Comparison of ENCODE assay signal across 8 cellular contexts in the genomic region with DNA sequence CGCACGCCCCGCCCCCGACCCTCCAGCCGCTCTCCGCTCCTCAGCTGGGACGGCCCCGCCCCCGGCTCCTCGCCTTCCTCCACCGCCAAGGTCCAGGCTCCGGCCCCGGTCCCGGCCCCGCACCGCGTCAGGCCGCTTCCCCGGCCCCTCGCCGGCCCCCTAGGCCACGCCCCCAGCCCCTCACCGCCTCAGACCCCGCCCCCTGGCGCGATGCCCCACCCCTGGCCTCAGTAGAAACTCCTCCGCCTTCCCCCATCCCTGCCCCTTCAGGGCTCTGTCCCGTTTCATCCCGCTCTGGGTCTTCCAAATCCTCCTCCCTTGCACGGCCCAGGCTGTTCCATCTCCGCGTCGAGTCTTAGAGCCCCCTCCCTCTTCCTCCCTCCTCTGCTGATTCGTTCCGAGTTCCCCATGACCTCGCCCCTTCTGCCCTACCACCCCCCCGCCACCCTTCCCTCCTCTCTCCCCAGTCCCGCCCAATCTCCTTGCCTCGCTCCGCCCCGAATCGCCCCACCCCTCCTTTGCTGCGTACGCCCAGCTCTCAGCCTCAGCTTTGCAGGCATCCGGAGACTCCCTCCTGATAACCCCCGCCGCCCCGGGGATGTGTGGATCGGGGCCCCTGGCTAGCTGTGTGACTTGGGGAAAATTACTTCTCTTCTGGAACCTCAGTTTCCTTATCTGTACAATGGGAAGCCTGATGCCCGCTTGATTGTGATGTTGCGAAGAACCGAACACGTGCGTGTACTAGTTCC. TPM values are rescaled to one million over a fixed set of nuclear protein-coding genes. Genes with fewer than 3 reads are reported as not detected.
DNase-seq lines count a peak whose midpoint lies in the region; ATAC-seq and TF ChIP-seq lines count a peak whose summit lies in the region.

No MANE protein-coding gene starts in this region.

- no peaks in the 10 kb centered on the region for H3K27me3 ChIP-seq in left ventricle myocardium inferior (ENCODE audit: low read depth)

- H3K4me1 Mint-ChIP-seq in T-helper 1 cell treated with Interleukin-12 subunit alpha and Interleukin-12 subunit beta and Interleukin-4 antibody, amounts not matched to agents 30 μg/mL and 1 μg/mL, for 36 hours (ENCODE audit: low read depth) = peaks cover 15% of the 10 kb centered on the region
- peaks cover 43% of the 10 kb centered on the region for H3K4me1 Mint-ChIP-seq in type B pancreatic cell (ENCODE audit: unreplicated experiment)

- H3K27ac Mint-ChIP-seq in T-helper 1 cell treated with Interleukin-12 subunit alpha and Interleukin-12 subunit beta and Interleukin-4 antibody, amounts not matched to agents 30 μg/mL and 1 μg/mL, for 36 hours = peak overlapping the region; percentile 82
- H3K27ac Mint-ChIP-seq in type B pancreatic cell = peak overlapping the region; percentile 83

- no peaks in the 10 kb centered on the region for H3K9me3 Mint-ChIP-seq in T-helper 1 cell treated with Interleukin-12 subunit alpha and Interleukin-12 subunit beta and Interleukin-4 antibody, amounts not matched to agents 30 μg/mL and 1 μg/mL, for 36 hours
- no peaks in the 10 kb centered on the region for H3K9me3 Mint-ChIP-seq in type B pancreatic cell

- H3K4me3 ChIP-seq in left ventricle myocardium inferior = peak overlapping the region; percentile 99

- peaks cover 72% of the 10 kb centered on the region for H3K27me3 Mint-ChIP-seq in T-helper 1 cell treated with Interleukin-12 subunit alpha and Interleukin-12 subunit beta and Interleukin-4 antibody, amounts not matched to agents 30 μg/mL and 1 μg/mL, for 36 hours (ENCODE audit: low read depth)
- peaks cover 3% of the 10 kb centered on the region for H3K27me3 Mint-ChIP-seq in type B pancreatic cell

- intact Hi-C loops in left ventricle myocardium inferior (cut with micrococcal nuclease) = no loop called here
- intact Hi-C loops in posterior vena cava (cut with DNase I) = no loop called here

- H3K36me3 Mint-ChIP-seq in T-helper 1 cell treated with Interleukin-12 subunit alpha and Interleukin-12 subunit beta and Interleukin-4 antibody, amounts not matched to agents 30 μg/mL and 1 μg/mL, for 36 hours (ENCODE audit: low read depth) = no peaks in the 10 kb centered on the region
- H3K36me3 Mint-ChIP-seq in type B pancreatic cell = peaks cover 3% of the 10 kb centered on the region

- H3K27ac ChIP-seq in left ventricle myocardium inferior (replicated peaks) = peak overlapping the region; percentile 97

- H3K4me1 ChIP-seq in left ventricle myocardium inferior = peaks cover 51% of the 10 kb centered on the region

- ATAC-seq in GM19455 (IDR thresholded peaks at IDR 0.05; ENCODE audit: unreplicated experiment) = peak; percentile 59

- no peaks in the 10 kb centered on the region for H3K9me3 ChIP-seq in left ventricle myocardium inferior (replicated peaks)

- TF ChIP-seq CTCF in left ventricle myocardium inferior (IDR thresholded peaks at IDR 0.05; ENCODE audit: borderline replicate concordance) (no peak), type B pancreatic cell (conservative IDR thresholded peaks at IDR 0.05) (no peak)

- H3K4me3 Mint-ChIP-seq in T-helper 1 cell treated with Interleukin-12 subunit alpha and Interleukin-12 subunit beta and Interleukin-4 antibody, amounts not matched to agents 30 μg/mL and 1 μg/mL, for 36 hours = peak overlapping the region; percentile 91
- H3K4me3 Mint-ChIP-seq in type B pancreatic cell = peak overlapping the region; percentile 91

- DNase-seq in AML-193 (lab: John Stamatoyannopoulos, UW) = peak; percentile 36 to 40
- DNase-seq in NCI-H1092 (lab: John Stamatoyannopoulos, UW) = peak; percentile 50
- peak; percentile 82 for DNase-seq in amniotic stem cell (lab: John Stamatoyannopoulos, UW)
- DNase-seq in left ventricle myocardium inferior = peak; percentile 96
- DNase-seq in posterior vena cava (ENCODE audit: low spot score) = peak; percentile 97
- DNase-seq in type B pancreatic cell (ENCODE audit: extremely low spot score, unreplicated experiment) = peak; percentile 97

- no peaks in the 10 kb centered on the region for H3K36me3 ChIP-seq in left ventricle myocardium inferior

RNA-seq across cellular contexts. Expression of gene ASAP3, which starts 0.4 kb away (rescaled TPM):
- total RNA-seq in left ventricle myocardium inferior (44.4 TPM), posterior vena cava (10 to 100 TPM; 37.8 to 51.4 TPM), type B pancreatic cell (ENCODE audit: low replicate concordance) (41.9 and 65.7 TPM in 2 replicates)

RNA-seq across cellular contexts. Expression of gene E2F2, which starts 46.6 kb away (rescaled TPM):
- total RNA-seq in left ventricle myocardium inferior (0.16 TPM), posterior vena cava (under 1 TPM; 0.24 to 0.46 TPM), type B pancreatic cell (ENCODE audit: low replicate concordance) (8.4 and 9.4 TPM in 2 replicates)

RNA-seq across cellular contexts. Expression of gene TCEA3, which starts 59.9 kb away (rescaled TPM):
- 78.6 TPM for total RNA-seq in left ventricle myocardium inferior
- total RNA-seq in posterior vena cava = 10 to 100 TPM; 20.4 to 23.0 TPM
- total RNA-seq in type B pancreatic cell (ENCODE audit: low replicate concordance) = 8.8 and 9.2 TPM in 2 replicates

Comparison
In these comparisons a context has a peak if more than half of its experiments do, and no peak if none do; other contexts are left out.
1. Peak in every context shown above with its lines: DNase-seq, ATAC-seq, H3K4me3 ChIP-seq and H3K27ac ChIP-seq.
2. DNase-seq: peak in every context shown above with its lines; median percentile 97 in posterior vena cava; 97 in type B pancreatic cell; 96 in left ventricle myocardium inferior; 82 in amniotic stem cell; 50 in NCI-H1092; 38 in AML-193.